ENCODE assay signal across 10 cellular contexts in the genomic region with DNA sequence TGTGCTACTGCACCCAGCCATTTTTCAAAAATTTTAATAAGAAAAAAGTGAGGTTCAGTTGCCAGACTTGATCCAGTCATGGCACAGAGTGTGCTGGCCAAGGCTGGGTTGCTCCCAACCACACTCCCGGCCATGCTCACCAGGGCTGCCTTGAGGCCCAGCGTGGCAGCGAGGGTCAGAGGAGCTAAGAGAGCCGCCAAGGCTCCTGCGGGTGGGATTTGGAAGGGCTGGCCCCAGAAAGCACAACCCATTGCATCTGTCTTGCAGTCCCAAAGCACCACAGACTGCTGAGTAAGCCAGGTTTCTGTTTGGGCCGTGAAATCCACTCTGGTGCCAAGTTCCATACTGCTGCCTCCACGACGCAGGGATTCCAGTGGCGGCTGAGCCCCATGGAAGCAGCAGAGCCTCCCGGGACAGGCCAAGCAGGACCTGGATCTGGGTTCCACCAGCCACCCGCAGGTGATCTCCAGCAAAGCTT. TPM values are rescaled to one million over a fixed set of nuclear protein-coding genes. Genes with fewer than 3 reads are reported as not detected.
A peak's percentile ranks its signal among the peaks of the same experiment; 100 is the strongest.
DNase-seq lines count a peak whose midpoint lies in the region; ATAC-seq and TF ChIP-seq lines count a peak whose summit lies in the region.
"Had no signal": no experiment of that assay in that cellular context is flagged by ENCODE, and none has a peak within 500 bp of the region (broad histone marks: within the 10 kb centered on the region; RNA-seq: fewer than 3 reads in every experiment).

No MANE protein-coding gene starts in this region.

- WGBS in SK-N-SH (ENCODE audit: low lambda C conversion rate): 78% methylated on average over 4 of the region's 11 CpGs
- 50 to 74% methylated on average over 11 of the region's 11 CpGs for WGBS in esophagus, 2 donors
- 89% methylated on average over 10 of the region's 11 CpGs; no CpG with 5 or more reads in 1 of the 2 donors for WGBS in body of pancreas, 2 donors

- peaks cover 63% of the 10 kb centered on the region for H3F3A ChIP-seq in SK-N-SH (replicated peaks; ENCODE audit: insufficient read depth)

- RAD21 ChIA-PET in HCT116 (lab: Charles Lee; ENCODE audit: low non-redundant PET in 1 of 2, low total read pairs in 2 of 2, uncharacterized antibody in 2 of 2, unreplicated experiment in 2 of 2): no interaction called here

- TF ChIP-seq CTCF in HCT116 (IDR thresholded peaks at IDR 0.05 in 2 of 3, conservative IDR thresholded peaks at IDR 0.05 in 1 of 3; ENCODE audit: borderline replicate concordance in 1 of 3, insufficient read depth in 1 of 3, low read depth in 2 of 3, low read length in 2 of 3): no peak
- no peak for TF ChIP-seq CTCF in SK-N-SH (IDR thresholded peaks at IDR 0.05)
- TF ChIP-seq CTCF in body of pancreas (IDR thresholded peaks at IDR 0.05): no peak

- H3K27ac Mint-ChIP-seq in stimulated activated effector memory CD8-positive, alpha-beta T cell treated with anti-CD3 and anti-CD28 coated beads, Interleukin-12 subunit alpha, Interleukin-12 subunit beta, amount 100 ng/mL, for 72 hours: peak overlapping the region; percentile 97

- H3K9me2 ChIP-seq in HCT116 (ENCODE audit: insufficient read depth) (no peaks in the 10 kb centered on the region), SK-N-SH (no peaks in the 10 kb centered on the region)

- H3K27me3 ChIP-seq in HCT116 (ENCODE audit: insufficient read depth, low read length) (no peaks in the 10 kb centered on the region), SK-N-SH (ENCODE audit: insufficient read depth) (no peaks in the 10 kb centered on the region), esophagus (ENCODE audit: control insufficient read depth in 1 of 2, insufficient read depth in 2 of 2, low read length in 2 of 2) (no peaks in the 10 kb centered on the region), body of pancreas (no peaks in the 10 kb centered on the region)

- ATAC-seq in HCT116: no peak
- no peak for ATAC-seq in stimulated activated effector memory CD8-positive, alpha-beta T cell treated with anti-CD3 and anti-CD28 coated beads, Interleukin-12 subunit alpha, Interleukin-12 subunit beta, amount 100 ng/mL, for 72 hours
- no peak for ATAC-seq in body of pancreas
- no peak for ATAC-seq in HG03457 (IDR thresholded peaks at IDR 0.05; ENCODE audit: unreplicated experiment)

- BruUV-seq in HCT116 (replicated peaks; lab: Mats Ljungman, UMichigan): no TSS peak

- peak overlapping the region; percentile 69 for H3K4me3 Mint-ChIP-seq in stimulated activated effector memory CD8-positive, alpha-beta T cell treated with anti-CD3 and anti-CD28 coated beads, Interleukin-12 subunit alpha, Interleukin-12 subunit beta, amount 100 ng/mL, for 72 hours

- TF ChIP-seq POLR2A in HCT116 (IDR thresholded peaks at IDR 0.05; ENCODE audit: borderline replicate concordance, extremely low read depth, insufficient read depth, insufficient read length) (no peak), body of pancreas (IDR thresholded peaks at IDR 0.05) (no peak)

- H3K79me2 ChIP-seq in HCT116 (ENCODE audit: insufficient read depth, low read length) (peaks cover 35% of the 10 kb centered on the region; the same call in 1 of the 2 replicates), SK-N-SH (ENCODE audit: insufficient read depth) (peaks cover 91% of the 10 kb centered on the region)

- TF ChIP-seq EP300 in SK-N-SH (IDR thresholded peaks at IDR 0.05; ENCODE audit: borderline replicate concordance in 1 of 2, low read depth in 1 of 2, low read length in 1 of 2): no peak

- peaks cover 77% of the 10 kb centered on the region for H3K36me3 Mint-ChIP-seq in stimulated activated effector memory CD8-positive, alpha-beta T cell treated with anti-CD3 and anti-CD28 coated beads, Interleukin-12 subunit alpha, Interleukin-12 subunit beta, amount 100 ng/mL, for 72 hours

- peaks cover 33 to 68% of the 10 kb centered on the region in 2 experiments for H3K4me1 ChIP-seq in HCT116 (ENCODE audit: control insufficient read depth in 1 of 2, insufficient read depth in 2 of 2, low read length in 2 of 2)
- H3K4me1 ChIP-seq in SK-N-SH (ENCODE audit: control insufficient read depth in 1 of 2, insufficient read depth in 2 of 2, low read depth in 1 of 2, low read length in 1 of 2): peaks cover 75 to 87% of the 10 kb centered on the region in 2 experiments
- H3K4me1 ChIP-seq in esophagus (ENCODE audit: control insufficient read depth in 2 of 2, insufficient read depth in 2 of 2, low read length in 1 of 2): peaks cover 24 to 52% of the 10 kb centered on the region in 2 donors
- H3K4me1 ChIP-seq in body of pancreas: peaks cover 37% of the 10 kb centered on the region

- intact Hi-C loops in HCT116 (cut with micrococcal nuclease) (no loop called here), body of pancreas (cut with DNase I) (no loop called here)

- H3K9me3 ChIP-seq in HCT116 (ENCODE audit: control insufficient read depth in 1 of 2, insufficient read depth in 1 of 2, low read depth in 1 of 2, low read length in 2 of 2): no peaks in the 10 kb centered on the region
- no peaks in the 10 kb centered on the region for H3K9me3 ChIP-seq in SK-N-SH
- no peaks in the 10 kb centered on the region for H3K9me3 ChIP-seq in esophagus (ENCODE audit: control insufficient read depth in 2 of 2, insufficient read depth in 1 of 2, low read depth in 1 of 2, low read length in 1 of 2)
- no peaks in the 10 kb centered on the region for H3K9me3 ChIP-seq in body of pancreas

- H3K4me2 ChIP-seq in HCT116 (ENCODE audit: low read length): peak overlapping the region; percentile 78
- peak overlapping the region; percentile 76 for H3K4me2 ChIP-seq in SK-N-SH

- H4K20me1 ChIP-seq in HCT116 (ENCODE audit: insufficient read depth): no peaks in the 10 kb centered on the region
- no peaks in the 10 kb centered on the region; the same call in 1 of the 2 replicates for H4K20me1 ChIP-seq in SK-N-SH (ENCODE audit: insufficient read depth)

- H2AFZ ChIP-seq in HCT116 (ENCODE audit: low read depth, low read length, poor library complexity, severe bottlenecking): no peak overlapping the region
- H2AFZ ChIP-seq in SK-N-SH (ENCODE audit: low read depth): no peak overlapping the region

- DNase-seq in HCT116 (ENCODE audit: low read depth, low spot score): no peak
- DNase-seq in SK-N-SH: no peak
- DNase-seq in stimulated activated effector memory CD8-positive, alpha-beta T cell treated with anti-CD3 and anti-CD28 coated beads, Interleukin-12 subunit alpha, Interleukin-12 subunit beta, amount 100 ng/mL, for 72 hours (ENCODE audit: low spot score in 2 of 2): no peak
- no peak for DNase-seq in body of pancreas
- no peak for DNase-seq in mesenteric fat pad (ENCODE audit: low spot score)
- DNase-seq: activated CD8-positive, alpha-beta memory T cell treated with anti-CD3 and anti-CD28 coated beads for 24 hours; mesendoderm; SHP77 had no signal

- H3K9ac ChIP-seq in HCT116 (ENCODE audit: low read length): peak overlapping the region; percentile 40; the same call in 1 of the 2 replicates
- H3K9ac ChIP-seq in SK-N-SH: peak overlapping the region; percentile 46; the same call in 1 of the 2 replicates

- H3K9me3 Mint-ChIP-seq in stimulated activated effector memory CD8-positive, alpha-beta T cell treated with anti-CD3 and anti-CD28 coated beads, Interleukin-12 subunit alpha, Interleukin-12 subunit beta, amount 100 ng/mL, for 72 hours: no peaks in the 10 kb centered on the region

- H3K4me1 Mint-ChIP-seq in stimulated activated effector memory CD8-positive, alpha-beta T cell treated with anti-CD3 and anti-CD28 coated beads, Interleukin-12 subunit alpha, Interleukin-12 subunit beta, amount 100 ng/mL, for 72 hours: peaks cover 96% of the 10 kb centered on the region

- H3K36me3 ChIP-seq in HCT116 (ENCODE audit: control insufficient read depth in 1 of 2, insufficient read depth in 2 of 2, low read length in 2 of 2) (no peaks in the 10 kb centered on the region), SK-N-SH (replicated peaks in 1 of 2; ENCODE audit: control insufficient read depth in 1 of 2, insufficient read depth in 2 of 2, low read length in 1 of 2) (peaks cover 3 to 7% of the 10 kb centered on the region in 2 experiments), esophagus (ENCODE audit: control insufficient read depth in 2 of 2, insufficient read depth in 2 of 2, low read length in 1 of 2) (peaks cover 0 to 2% of the 10 kb centered on the region in 2 donors), body of pancreas (replicated peaks in 1 of 2; ENCODE audit: insufficient read depth in 1 of 2, low read depth in 2 of 2) (no peaks in the 10 kb centered on the region)

- TF ChIP-seq RAD21 in HCT116 (IDR thresholded peaks at IDR 0.05; ENCODE audit: low read depth) (no peak), SK-N-SH (IDR thresholded peaks at IDR 0.05; ENCODE audit: low read length) (no peak)

- H3K27ac ChIP-seq in HCT116 (ENCODE audit: low read depth, low read length): no peak overlapping the region
- H3K27ac ChIP-seq in SK-N-SH (ENCODE audit: low read depth in 2 of 2, low read length in 1 of 2): peak overlapping the region; percentile 85 to 93
- H3K27ac ChIP-seq in esophagus (ENCODE audit: low read depth in 2 of 2, low read length in 1 of 2): peak overlapping the region; percentile 94 to 99
- H3K27ac ChIP-seq in body of pancreas: peak overlapping the region in 1 of 4 donors; percentile 7

- CTCF ChIA-PET in HCT116 (lab: Charles Lee): no interaction called here
- CTCF ChIA-PET in SK-N-SH (lab: Yijun Ruan, JAX): interaction anchor here (0.6 to 2.0 kb wide), 6 partner anchors 22 to 162 kb away, joined by 3 to 4 read pairs (median 4); a partner anchor contains a TSS

- H3K4me3 ChIP-seq in HCT116 (replicated peaks in 1 of 2; ENCODE audit: low read depth in 1 of 2, low read length in 2 of 2): 0 out of 4 replicates have a peak overlapping the region, but pooled peaks of 1 of the 2 experiments have one; percentile 39
- no peak overlapping the region for H3K4me3 ChIP-seq in SK-N-SH (ENCODE audit: low read depth in 2 of 2, low read length in 1 of 2)
- H3K4me3 ChIP-seq in esophagus (ENCODE audit: low read depth in 1 of 2, low read length in 2 of 2): no peak overlapping the region
- no peak overlapping the region for H3K4me3 ChIP-seq in body of pancreas

- POLR2A ChIA-PET in HCT116 (lab: Charles Lee): interaction anchor here (0.9 kb wide), 1 partner anchor 193 kb away, joined by 4 read pairs; no protein-coding TSS in a partner anchor
- POLR2A ChIA-PET in SK-N-SH (lab: Yijun Ruan, JAX): no interaction called here

TF ChIP-seq in SK-N-SH, 30 proteins besides CTCF, POLR2A, EP300 and RAD21 (continues in another document):
- TF ChIP-seq YY1 (IDR thresholded peaks at IDR 0.05; ENCODE audit: low read depth): no peak

RNA-seq across cellular contexts. Expression of a gene that starts 22.6 kb away (rescaled TPM):
- total RNA-seq in HCT116 (2021; ENCODE audit: unreplicated experiment) (31.6 TPM), body of pancreas (10 to 100 TPM; 28.8 to 73.2 TPM), mesenteric fat pad (29.9 TPM)
- polyA plus RNA-seq in HCT116 (2012): 40.8 and 53.1 TPM in 2 replicates
- polyA plus RNA-seq in SK-N-SH (2012; rRNA removed) (54.1 and 56.4 TPM in 2 replicates), esophagus (10 to 100 TPM; 27.8 to 41.7 TPM)
- polyA plus RNA-seq in SK-N-SH (2012; cell fraction: cytosol; rRNA removed): 13.7 and 23.4 TPM in 2 replicates
- 205 and 268 TPM in 2 replicates for polyA plus RNA-seq in SK-N-SH (2012; cell fraction: nucleus; rRNA removed)

RNA-seq across cellular contexts. Expression of a gene that starts 50.7 kb away (rescaled TPM):
- total RNA-seq in HCT116 (2021; ENCODE audit: unreplicated experiment): not detected
- polyA plus RNA-seq in HCT116 (2012): not detected in 2 replicates
- polyA plus RNA-seq in SK-N-SH (2012; rRNA removed): not detected in 2 replicates
- not detected in 2 replicates for polyA plus RNA-seq in SK-N-SH (2012; cell fraction: cytosol; rRNA removed)
- not detected in 2 replicates for polyA plus RNA-seq in SK-N-SH (2012; cell fraction: nucleus; rRNA removed)
- polyA plus RNA-seq in esophagus: not detected
- not detected for total RNA-seq in body of pancreas
- not detected for total RNA-seq in mesenteric fat pad
